20 cellular contexts compared by ENCODE assay signal in the genomic region with DNA sequence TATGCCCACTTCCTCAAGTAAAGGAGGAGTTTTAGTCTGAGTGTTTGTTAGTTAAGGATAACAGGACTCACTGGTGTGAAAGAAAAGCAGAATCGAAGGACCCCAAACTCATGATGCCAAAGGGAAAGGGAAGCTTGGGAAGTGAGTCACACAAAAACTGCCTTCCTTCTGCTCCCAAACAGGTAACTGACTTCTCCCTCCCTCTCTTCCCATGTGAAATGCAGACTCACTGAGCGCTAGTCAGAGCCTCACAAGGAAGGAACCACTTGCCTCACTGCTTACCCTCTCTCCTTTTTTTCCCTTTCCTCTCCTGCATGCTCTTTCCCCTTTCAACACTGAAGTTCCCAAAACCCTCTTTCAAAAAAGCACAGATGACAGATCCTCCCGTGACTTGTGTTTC. TPM values are rescaled to one million over a fixed set of nuclear protein-coding genes. Genes with fewer than 3 reads are reported as not detected.
A peak's percentile ranks its signal among the peaks of the same experiment; 100 is the strongest.
DNase-seq lines count a peak whose midpoint lies in the region; ATAC-seq and TF ChIP-seq lines count a peak whose summit lies in the region.
"Had no signal": no experiment of that assay in that cellular context is flagged by ENCODE, and none has a peak within 500 bp of the region (broad histone marks: within the 10 kb centered on the region; RNA-seq: fewer than 3 reads in every experiment).

No MANE protein-coding gene starts in this region.

- H2BK120ac ChIP-seq in H9 (ENCODE audit: low read depth, low read length, poor library complexity, severe bottlenecking), result no peak overlapping the region

- H2BK15ac ChIP-seq in H9 (ENCODE audit: low read depth, low read length), result no peak overlapping the region

- H3K4me1 ChIP-seq in H9 (ENCODE audit: insufficient read depth, low read length), result peaks cover 2% of the 10 kb centered on the region; the same call in 1 of the 2 replicates
- H3K4me1 ChIP-seq in rectal smooth muscle tissue (ENCODE audit: control insufficient read depth, insufficient read depth, low read length), result peaks cover 44% of the 10 kb centered on the region
- peaks cover 31 to 42% of the 10 kb centered on the region in 2 donors for H3K4me1 ChIP-seq in gastrocnemius medialis

- no peaks in the 10 kb centered on the region for H4K20me1 ChIP-seq in H9 (ENCODE audit: control insufficient read depth, insufficient read depth, insufficient read length)

- ATAC-seq in esophagus mucosa, result peak; percentile 56
- no peak for ATAC-seq in gastrocnemius medialis
- ATAC-seq: activated T-cell treated with anti-CD3 and anti-CD28 coated beads, Interleukin-2, amount 50 U/mL, for 4 hours; mucosa of descending colon; stimulated activated naive CD8-positive, alpha-beta T cell treated with anti-CD3 and anti-CD28 coated beads, Interleukin-15, amount 100 ng/mL, for 72 hours had no signal

- H3K23ac ChIP-seq in H9 (ENCODE audit: insufficient read length, low read depth, low read length), result no peak overlapping the region

- H4K8ac ChIP-seq in H9 (replicated peaks; ENCODE audit: insufficient read length, low read depth, low read length), result no peak overlapping the region

- H3K27me3 ChIP-seq in H9 (ENCODE audit: insufficient read depth, low read length) (no peaks in the 10 kb centered on the region), rectal smooth muscle tissue (ENCODE audit: control insufficient read depth, insufficient read depth, low read length) (no peaks in the 10 kb centered on the region), gastrocnemius medialis (no peaks in the 10 kb centered on the region)

- no peaks in the 10 kb centered on the region for H3K36me3 ChIP-seq in rectal smooth muscle tissue (ENCODE audit: control insufficient read depth, insufficient read depth, low read length)
- H3K36me3 ChIP-seq in gastrocnemius medialis, result no peaks in the 10 kb centered on the region

- H3K4me3 Mint-ChIP-seq in H9, result no peak overlapping the region
- H3K4me3 Mint-ChIP-seq in activated T-cell treated with anti-CD3 and anti-CD28 coated beads, Interleukin-2, amount 50 U/mL, for 24 hours, result no peak overlapping the region
- H3K4me3 Mint-ChIP-seq: activated CD4-positive, alpha-beta memory T cell treated with anti-CD3 and anti-CD28 coated beads, Interleukin-2, amount 10 ng/mL, durations not matched to agents 7 days and 5 days; activated T-cell treated with anti-CD3 and anti-CD28 coated beads, Interleukin-2, amount 50 U/mL, for 4 hours; stimulated activated naive CD8-positive, alpha-beta T cell treated with anti-CD3 and anti-CD28 coated beads, Interleukin-15, amount 100 ng/mL, for 72 hours had no signal

- intact Hi-C loops in lower leg skin (cut with DNase I; ENCODE audit: low total_unique reads), result no loop called here
- intact Hi-C loops in gastrocnemius medialis (cut with DNase I; ENCODE audit: low total_unique reads), result no loop called here

- H2AFZ ChIP-seq in H9 (ENCODE audit: low read length), result no peak overlapping the region

- peaks cover 26 to 30% of the 10 kb centered on the region in 2 experiments for H3K4me1 Mint-ChIP-seq in H9
- peaks cover 20% of the 10 kb centered on the region for H3K4me1 Mint-ChIP-seq in activated T-cell treated with anti-CD3 and anti-CD28 coated beads, Interleukin-2, amount 50 U/mL, for 24 hours (ENCODE audit: low read depth)
- H3K4me1 Mint-ChIP-seq: stimulated activated naive CD8-positive, alpha-beta T cell treated with anti-CD3 and anti-CD28 coated beads, Interleukin-15, amount 100 ng/mL, for 72 hours had no signal

- H3K9me3 ChIP-seq in H9 (ENCODE audit: control insufficient read depth, low read depth, low read length), result no peaks in the 10 kb centered on the region
- no peaks in the 10 kb centered on the region for H3K9me3 ChIP-seq in gastrocnemius medialis
- H3K9me3 ChIP-seq: mucosa of descending colon had no signal

- no peak overlapping the region for H3K18ac ChIP-seq in H9 (ENCODE audit: insufficient read length, low read depth, low read length)

- in situ Hi-C loops in GM13977 (cut with MboI; ENCODE audit: low pct_unique_long_range_greater_than_20kb, low sequenced_read_pairs, unreplicated experiment) (no loop called here), gastrocnemius medialis (cut with MboI; ENCODE audit: low sequenced_read_pairs in 4 of 4) (no loop called here)

- no peak overlapping the region for H3K14ac ChIP-seq in H9 (ENCODE audit: insufficient read depth, low read length)

- H3K9me3 Mint-ChIP-seq in H9, result no peaks in the 10 kb centered on the region
- H3K9me3 Mint-ChIP-seq in activated T-cell treated with anti-CD3 and anti-CD28 coated beads, Interleukin-2, amount 50 U/mL, for 24 hours, result no peaks in the 10 kb centered on the region
- H3K9me3 Mint-ChIP-seq: activated CD4-positive, alpha-beta memory T cell treated with anti-CD3 and anti-CD28 coated beads, Interleukin-2, amount 10 ng/mL, durations not matched to agents 7 days and 5 days; activated T-cell treated with anti-CD3 and anti-CD28 coated beads, Interleukin-2, amount 50 U/mL, for 4 hours; stimulated activated naive CD8-positive, alpha-beta T cell treated with anti-CD3 and anti-CD28 coated beads, Interleukin-15, amount 100 ng/mL, for 72 hours had no signal

- H3K79me1 ChIP-seq in H9 (ENCODE audit: insufficient read depth, low read depth, low read length, poor library complexity, severe bottlenecking), result no peaks in the 10 kb centered on the region

- TF ChIP-seq CTCF in H9 (conservative IDR thresholded peaks at IDR 0.05) (no peak), GM13977 (IDR thresholded peaks at IDR 0.05; ENCODE audit: extremely low read depth, insufficient read depth, missing control alignments) (no peak), lower leg skin (IDR thresholded peaks at IDR 0.05) (no peak), gastrocnemius medialis (IDR thresholded peaks at IDR 0.05 in 4 of 5, conservative IDR thresholded peaks at IDR 0.05 in 1 of 5) (no peak)

- no peaks in the 10 kb centered on the region for H3K23me2 ChIP-seq in H9 (ENCODE audit: insufficient read length, low read depth, low read length, poor library complexity, severe bottlenecking)

- H3K9ac ChIP-seq in H9 (ENCODE audit: extremely low read depth, insufficient read length, low read length), result no peak overlapping the region
- no peak overlapping the region for H3K9ac ChIP-seq in rectal smooth muscle tissue (ENCODE audit: low read length)

- peak overlapping the region in 2 of 3 experiments; percentile 35 to 60; a peak in 4 of 7 replicates for H3K27ac Mint-ChIP-seq in H9
- H3K27ac Mint-ChIP-seq in activated T-cell treated with anti-CD3 and anti-CD28 coated beads, Interleukin-2, amount 50 U/mL, for 24 hours, result no peak overlapping the region
- H3K27ac Mint-ChIP-seq: activated CD4-positive, alpha-beta memory T cell treated with anti-CD3 and anti-CD28 coated beads, Interleukin-2, amount 10 ng/mL, durations not matched to agents 7 days and 5 days; stimulated activated naive CD8-positive, alpha-beta T cell treated with anti-CD3 and anti-CD28 coated beads, Interleukin-15, amount 100 ng/mL, for 72 hours had no signal

- WGBS in H9 (ENCODE audit: extremely low coverage, insufficient read length, low lambda C conversion rate), result no CpG with 5 or more reads among the region's 3 CpGs
- WGBS in lower leg skin, 2 donors, result 75 to 76% methylated on average over 3 of the region's 3 CpGs

- no peak overlapping the region for H4K5ac ChIP-seq in H9 (ENCODE audit: insufficient read length, low read depth, low read length)

- no peak overlapping the region for H2BK5ac ChIP-seq in H9 (ENCODE audit: insufficient read length, low read length)

- no peak overlapping the region for H3K4me3 ChIP-seq in rectal smooth muscle tissue (ENCODE audit: low read length)
- no peak overlapping the region for H3K4me3 ChIP-seq in lower leg skin (ENCODE audit: low read depth, poor library complexity, severe bottlenecking)
- H3K4me3 ChIP-seq in gastrocnemius medialis, result no peak overlapping the region
- H3K4me3 ChIP-seq: mucosa of descending colon had no signal

- no peak overlapping the region for H3K4me2 ChIP-seq in H9 (ENCODE audit: insufficient read depth, insufficient read length, low read length)

- no peak overlapping the region for H2AK5ac ChIP-seq in H9 (ENCODE audit: insufficient read length, low read length)

- H3K79me2 ChIP-seq in H9 (ENCODE audit: insufficient read depth, low read length), result no peaks in the 10 kb centered on the region

- no peaks in the 10 kb centered on the region for H3K27me3 Mint-ChIP-seq in H9 (ENCODE audit: low read depth)
- no peaks in the 10 kb centered on the region for H3K27me3 Mint-ChIP-seq in activated T-cell treated with anti-CD3 and anti-CD28 coated beads, Interleukin-2, amount 50 U/mL, for 24 hours
- H3K27me3 Mint-ChIP-seq: activated CD4-positive, alpha-beta memory T cell treated with anti-CD3 and anti-CD28 coated beads, Interleukin-2, amount 10 ng/mL, durations not matched to agents 7 days and 5 days; stimulated activated naive CD8-positive, alpha-beta T cell treated with anti-CD3 and anti-CD28 coated beads, Interleukin-15, amount 100 ng/mL, for 72 hours had no signal

- H3K4ac ChIP-seq in H9 (ENCODE audit: low read depth, low read length), result no peak overlapping the region

- H3K27ac ChIP-seq in H9 (ENCODE audit: insufficient read length, low read depth, low read length) (no peak overlapping the region), angular gyrus (ENCODE audit: low read depth, low read length) (peak overlapping the region; percentile 96), rectal smooth muscle tissue (ENCODE audit: low read depth, low read length) (peak overlapping the region; percentile 90), gastrocnemius medialis (no peak overlapping the region)

- no peak overlapping the region for H2BK20ac ChIP-seq in H9 (ENCODE audit: low read depth, low read length, poor library complexity, severe bottlenecking)

- DNase-seq in H9 (no peak), GM13977 (ENCODE audit: low spot score) (no peak), lower leg skin (ENCODE audit: low spot score in 2 of 2) (no peak), gastrocnemius medialis (no peak)
- no peak for DNase-seq in activated T-cell treated with anti-CD3 and anti-CD28 coated beads, Interleukin-2, amount 50 U/mL, for 24 hours
- DNase-seq: activated CD4-positive, alpha-beta memory T cell treated with anti-CD3 and anti-CD28 coated beads, Interleukin-2, amount 10 ng/mL, durations not matched to agents 7 days and 5 days; activated naive CD4-positive, alpha-beta T cell treated with anti-CD3 and anti-CD28 coated beads, Interleukin-2, amount 50 U/mL, for 16 hours; activated T-cell treated with anti-CD3 and anti-CD28 coated beads, Interleukin-2, amount 50 U/mL, for 4 hours; GOT3; kidney; mucosa of descending colon; NCI-H1436 treated with DMSO at 0.1 percent for 48 hours; NCI-H226; occipital lobe; RPMI8226; stimulated activated CD4-positive, alpha-beta T cell treated with anti-CD3 and anti-CD28 coated beads, Interleukin-2, amount 100 ng/mL, for 24 hours; stimulated activated naive CD8-positive, alpha-beta T cell treated with anti-CD3 and anti-CD28 coated beads, Interleukin-15, amount 100 ng/mL, for 72 hours had no signal

- no peak overlapping the region for H4K91ac ChIP-seq in H9 (ENCODE audit: insufficient read length, low read depth, low read length)

- H3K56ac ChIP-seq in H9 (ENCODE audit: insufficient read length, low read depth, low read length), result no peak overlapping the region

- no peak overlapping the region for H2BK12ac ChIP-seq in H9 (ENCODE audit: insufficient read length, low read depth, low read length)

- no peak overlapping the region for H3T11ph ChIP-seq in H9 (ENCODE audit: low read length)

- no peaks in the 10 kb centered on the region for H3K36me3 Mint-ChIP-seq in H9 (ENCODE audit: insufficient read depth in 1 of 3, low read depth in 3 of 3)
- H3K36me3 Mint-ChIP-seq in activated T-cell treated with anti-CD3 and anti-CD28 coated beads, Interleukin-2, amount 50 U/mL, for 24 hours (ENCODE audit: low read depth), result peaks cover 53% of the 10 kb centered on the region

- no peak for TF ChIP-seq POLR2A in lower leg skin (IDR thresholded peaks at IDR 0.05)
- TF ChIP-seq POLR2A in gastrocnemius medialis (IDR thresholded peaks at IDR 0.05), result no peak

RNA-seq across cellular contexts. Expression of a gene that starts 56.4 kb away (rescaled TPM):
- total RNA-seq in H9 (2021), result 42.6 and 44.3 TPM in 2 replicates
- total RNA-seq in esophagus mucosa, result 20.3 TPM
- 10 to 100 TPM; 14.4 to 20.8 (median 20.4) TPM for total RNA-seq in lower leg skin
- 10 to 100 TPM in 3 of 4 donors, 1 to 10 TPM in 1; 8.4 to 20.1 (median 12.2) TPM for total RNA-seq in gastrocnemius medialis

RNA-seq across cellular contexts. Expression of a gene that starts 57.0 kb away (rescaled TPM):
- total RNA-seq in H9 (2021) (8.5 and 9.4 TPM in 2 replicates), esophagus mucosa (15.4 TPM), lower leg skin (10 to 100 TPM in 2 of 4 donors, 1 to 10 TPM in 2; 7.0 to 14.7 (median 11.1) TPM), gastrocnemius medialis (10 to 100 TPM; 13.6 to 24.0 (median 15.8) TPM)

Comparison
In these comparisons a context has a peak if more than half of its experiments do, and no peak if none do; other contexts are left out.
1. H3K27ac ChIP-seq: peak in angular gyrus (single experiment) and rectal smooth muscle tissue (single experiment); none in H9 (single experiment) and gastrocnemius medialis (0 of 4).